ENCODE assay signal across 21 cellular contexts in genomic region chr16:71351558-71351901, GRCh38. TPM values are rescaled to one million over a fixed set of nuclear protein-coding genes. Genes with fewer than 3 reads are reported as not detected.
"Had no signal": no experiment of that assay in that cellular context is flagged by ENCODE, and none has a peak within 500 bp of the region (broad histone marks: within the 10 kb centered on the region; RNA-seq: fewer than 3 reads in every experiment).

No MANE protein-coding gene starts in this region.

- DNase-seq: activated CD4-positive, alpha-beta T cell treated with anti-CD3 and anti-CD28 coated beads for 48 hours; activated effector memory CD4-positive, alpha-beta T cell treated with anti-CD3 and anti-CD28 coated beads, Interleukin-2, amount 50 U/mL, for 16 hours; activated naive CD8-positive, alpha-beta T cell treated with anti-CD3 and anti-CD28 coated beads, Interleukin-2, amount 10 ng/mL, durations not matched to agents 7 days and 5 days; activated T-cell treated with anti-CD3 and anti-CD28 coated beads, Interleukin-2, amount 50 U/mL, for 24 hours; anterior cingulate cortex; effector CD8-positive, alpha-beta T cell; gastrocnemius medialis; heart right ventricle; kidney; left ventricle myocardium superior; stimulated activated CD4-positive, alpha-beta T cell treated with anti-CD3 and anti-CD28 coated beads, Interleukin-4, amount 100 ng/mL, for 1 hour; stimulated activated CD8-positive, alpha-beta memory T cell treated with anti-CD3 and anti-CD28 coated beads, Interleukin-4, amount 100 ng/mL, for 48 hours; stimulated activated naive CD8-positive, alpha-beta T cell treated with anti-CD3 and anti-CD28 coated beads, Interleukin-15, Interleukin-2, amounts not matched to agents 100 U/mL and 50 U/mL, for 24 hours; upper lobe of right lung had no signal

- ATAC-seq: gastrocnemius medialis; heart right ventricle; left ventricle myocardium superior; stimulated activated naive CD8-positive, alpha-beta T cell treated with anti-CD3 and anti-CD28 coated beads, Interleukin-15, Interleukin-2, amounts not matched to agents 100 U/mL and 50 U/mL, for 24 hours; upper lobe of right lung had no signal

- H3K36me3 ChIP-seq: breast epithelium, gastrocnemius medialis, heart right ventricle, suprapubic skin, upper lobe of right lung had no signal

- H3K4me1 ChIP-seq: breast epithelium, gastrocnemius medialis, heart right ventricle, parathyroid adenoma, suprapubic skin, upper lobe of right lung had no signal

- H3K4me1 Mint-ChIP-seq: activated naive CD8-positive, alpha-beta T cell treated with anti-CD3 and anti-CD28 coated beads, Interleukin-2, amount 10 ng/mL, durations not matched to agents 7 days and 5 days; mesothelial cell of epicardium had no signal

- H3K27ac ChIP-seq: breast epithelium, gastrocnemius medialis, heart right ventricle, parathyroid adenoma, suprapubic skin, upper lobe of right lung had no signal

- H3K9me3 Mint-ChIP-seq: activated naive CD8-positive, alpha-beta T cell treated with anti-CD3 and anti-CD28 coated beads, Interleukin-2, amount 10 ng/mL, durations not matched to agents 7 days and 5 days; activated T-cell treated with anti-CD3 and anti-CD28 coated beads, Interleukin-2, amount 50 U/mL, for 24 hours; mesothelial cell of epicardium; T-helper 1 cell treated with Interleukin-12 subunit alpha and Interleukin-12 subunit beta and Interleukin-4 antibody, amounts not matched to agents 30 μg/mL and 1 μg/mL, for 36 hours had no signal

- H3K9me3 ChIP-seq: breast epithelium, gastrocnemius medialis, heart right ventricle, suprapubic skin, upper lobe of right lung had no signal

- H3K4me3 Mint-ChIP-seq: activated naive CD8-positive, alpha-beta T cell treated with anti-CD3 and anti-CD28 coated beads, Interleukin-2, amount 10 ng/mL, durations not matched to agents 7 days and 5 days; activated T-cell treated with anti-CD3 and anti-CD28 coated beads, Interleukin-2, amount 50 U/mL, for 24 hours; mesothelial cell of epicardium; T-helper 1 cell treated with Interleukin-12 subunit alpha and Interleukin-12 subunit beta and Interleukin-4 antibody, amounts not matched to agents 30 μg/mL and 1 μg/mL, for 36 hours had no signal

- H3K36me3 Mint-ChIP-seq: activated naive CD8-positive, alpha-beta T cell treated with anti-CD3 and anti-CD28 coated beads, Interleukin-2, amount 10 ng/mL, durations not matched to agents 7 days and 5 days; mesothelial cell of epicardium had no signal

- H3K27ac Mint-ChIP-seq: activated naive CD8-positive, alpha-beta T cell treated with anti-CD3 and anti-CD28 coated beads, Interleukin-2, amount 10 ng/mL, durations not matched to agents 7 days and 5 days; activated T-cell treated with anti-CD3 and anti-CD28 coated beads, Interleukin-2, amount 50 U/mL, for 24 hours; mesothelial cell of epicardium; T-helper 1 cell treated with Interleukin-12 subunit alpha and Interleukin-12 subunit beta and Interleukin-4 antibody, amounts not matched to agents 30 μg/mL and 1 μg/mL, for 36 hours had no signal

- H3K79me2 ChIP-seq: parathyroid adenoma had no signal

- H3K4me3 ChIP-seq: breast epithelium, gastrocnemius medialis, heart right ventricle, suprapubic skin, upper lobe of right lung had no signal

- H3K27me3 ChIP-seq: breast epithelium had no signal

- H2AFZ ChIP-seq: parathyroid adenoma had no signal

RNA-seq across cellular contexts. Expression of gene CALB2, which starts 7.0 kb away (rescaled TPM):
- total RNA-seq: activated CD8-positive, alpha-beta memory T cell treated with anti-CD3 and anti-CD28 coated beads for 36 hours; activated naive CD8-positive, alpha-beta T cell treated with anti-CD3 and anti-CD28 coated beads, Interleukin-2, amount 10 ng/mL, durations not matched to agents 7 days and 5 days; renal cortical epithelial cell had no signal
